Comparison of ENCODE assay signal across 2 cellular contexts in the genomic region with DNA sequence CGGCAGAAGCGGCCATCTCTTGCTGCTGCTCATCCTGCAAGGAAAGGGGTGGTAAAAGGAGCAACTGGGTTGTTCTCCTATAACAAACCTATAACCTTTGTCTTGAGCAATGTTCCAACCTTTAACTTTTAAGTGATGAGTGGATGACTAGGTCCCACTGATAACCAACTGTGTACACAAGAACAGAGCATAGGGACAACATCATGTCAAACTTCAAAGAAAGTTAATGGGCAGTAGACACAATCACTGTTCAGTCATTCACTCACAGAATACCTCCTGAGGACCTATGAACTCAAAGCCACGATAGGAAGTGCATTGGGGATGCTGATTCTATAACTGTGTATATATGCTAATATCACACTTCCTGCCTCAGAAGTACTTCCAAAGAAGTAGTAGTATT.
TF ChIP-seq lines count a peak whose summit lies in the region.

No MANE protein-coding gene starts in this region.

TF ChIP-seq in HepG2, 621 proteins besides CTCF, POLR2A, EP300 and RAD21 (continues in another document):
- TF ChIP-seq HOXA7 (CRISPR knock-in tag; IDR thresholded peaks at IDR 0.05) = no peak
- TF ChIP-seq ELF3 (CRISPR knock-in tag; IDR thresholded peaks at IDR 0.05) = peak; percentile 66; the same call in 1 of the 2 replicates
- TF ChIP-seq, protein P1, sequence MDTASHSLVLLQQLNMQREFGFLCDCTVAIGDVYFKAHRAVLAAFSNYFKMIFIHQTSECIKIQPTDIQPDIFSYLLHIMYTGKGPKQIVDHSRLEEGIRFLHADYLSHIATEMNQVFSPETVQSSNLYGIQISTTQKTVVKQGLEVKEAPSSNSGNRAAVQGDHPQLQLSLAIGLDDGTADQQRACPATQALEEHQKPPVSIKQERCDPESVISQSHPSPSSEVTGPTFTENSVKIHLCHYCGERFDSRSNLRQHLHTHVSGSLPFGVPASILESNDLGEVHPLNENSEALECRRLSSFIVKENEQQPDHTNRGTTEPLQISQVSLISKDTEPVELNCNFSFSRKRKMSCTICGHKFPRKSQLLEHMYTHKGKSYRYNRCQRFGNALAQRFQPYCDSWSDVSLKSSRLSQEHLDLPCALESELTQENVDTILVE (CRISPR knock-in tag; IDR thresholded peaks at IDR 0.05) = peak; percentile 62; the same call in 1 of the 2 replicates
- TF ChIP-seq, protein P2, sequence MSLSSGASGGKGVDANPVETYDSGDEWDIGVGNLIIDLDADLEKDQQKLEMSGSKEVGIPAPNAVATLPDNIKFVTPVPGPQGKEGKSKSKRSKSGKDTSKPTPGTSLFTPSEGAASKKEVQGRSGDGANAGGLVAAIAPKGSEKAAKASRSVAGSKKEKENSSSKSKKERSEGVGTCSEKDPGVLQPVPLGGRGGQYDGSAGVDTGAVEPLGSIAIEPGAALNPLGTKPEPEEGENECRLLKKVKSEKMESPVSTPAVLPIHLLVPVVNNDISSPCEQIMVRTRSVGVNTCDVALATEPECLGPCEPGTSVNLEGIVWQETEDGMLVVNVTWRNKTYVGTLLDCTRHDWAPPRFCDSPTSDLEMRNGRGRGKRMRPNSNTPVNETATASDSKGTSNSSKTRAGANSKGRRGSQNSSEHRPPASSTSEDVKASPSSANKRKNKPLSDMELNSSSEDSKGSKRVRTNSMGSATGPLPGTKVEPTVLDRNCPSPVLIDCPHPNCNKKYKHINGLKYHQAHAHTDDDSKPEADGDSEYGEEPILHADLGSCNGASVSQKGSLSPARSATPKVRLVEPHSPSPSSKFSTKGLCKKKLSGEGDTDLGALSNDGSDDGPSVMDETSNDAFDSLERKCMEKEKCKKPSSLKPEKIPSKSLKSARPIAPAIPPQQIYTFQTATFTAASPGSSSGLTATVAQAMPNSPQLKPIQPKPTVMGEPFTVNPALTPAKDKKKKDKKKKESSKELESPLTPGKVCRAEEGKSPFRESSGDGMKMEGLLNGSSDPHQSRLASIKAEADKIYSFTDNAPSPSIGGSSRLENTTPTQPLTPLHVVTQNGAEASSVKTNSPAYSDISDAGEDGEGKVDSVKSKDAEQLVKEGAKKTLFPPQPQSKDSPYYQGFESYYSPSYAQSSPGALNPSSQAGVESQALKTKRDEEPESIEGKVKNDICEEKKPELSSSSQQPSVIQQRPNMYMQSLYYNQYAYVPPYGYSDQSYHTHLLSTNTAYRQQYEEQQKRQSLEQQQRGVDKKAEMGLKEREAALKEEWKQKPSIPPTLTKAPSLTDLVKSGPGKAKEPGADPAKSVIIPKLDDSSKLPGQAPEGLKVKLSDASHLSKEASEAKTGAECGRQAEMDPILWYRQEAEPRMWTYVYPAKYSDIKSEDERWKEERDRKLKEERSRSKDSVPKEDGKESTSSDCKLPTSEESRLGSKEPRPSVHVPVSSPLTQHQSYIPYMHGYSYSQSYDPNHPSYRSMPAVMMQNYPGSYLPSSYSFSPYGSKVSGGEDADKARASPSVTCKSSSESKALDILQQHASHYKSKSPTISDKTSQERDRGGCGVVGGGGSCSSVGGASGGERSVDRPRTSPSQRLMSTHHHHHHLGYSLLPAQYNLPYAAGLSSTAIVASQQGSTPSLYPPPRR (CRISPR knock-in tag; IDR thresholded peaks at IDR 0.05; ENCODE audit: borderline replicate concordance) = peak; percentile 97
- no peak for TF ChIP-seq CBFB (CRISPR knock-in tag; IDR thresholded peaks at IDR 0.05)
- TF ChIP-seq, protein P3, sequence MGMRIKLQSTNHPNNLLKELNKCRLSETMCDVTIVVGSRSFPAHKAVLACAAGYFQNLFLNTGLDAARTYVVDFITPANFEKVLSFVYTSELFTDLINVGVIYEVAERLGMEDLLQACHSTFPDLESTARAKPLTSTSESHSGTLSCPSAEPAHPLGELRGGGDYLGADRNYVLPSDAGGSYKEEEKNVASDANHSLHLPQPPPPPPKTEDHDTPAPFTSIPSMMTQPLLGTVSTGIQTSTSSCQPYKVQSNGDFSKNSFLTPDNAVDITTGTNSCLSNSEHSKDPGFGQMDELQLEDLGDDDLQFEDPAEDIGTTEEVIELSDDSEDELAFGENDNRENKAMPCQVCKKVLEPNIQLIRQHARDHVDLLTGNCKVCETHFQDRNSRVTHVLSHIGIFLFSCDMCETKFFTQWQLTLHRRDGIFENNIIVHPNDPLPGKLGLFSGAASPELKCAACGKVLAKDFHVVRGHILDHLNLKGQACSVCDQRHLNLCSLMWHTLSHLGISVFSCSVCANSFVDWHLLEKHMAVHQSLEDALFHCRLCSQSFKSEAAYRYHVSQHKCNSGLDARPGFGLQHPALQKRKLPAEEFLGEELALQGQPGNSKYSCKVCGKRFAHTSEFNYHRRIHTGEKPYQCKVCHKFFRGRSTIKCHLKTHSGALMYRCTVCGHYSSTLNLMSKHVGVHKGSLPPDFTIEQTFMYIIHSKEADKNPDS (CRISPR knock-in tag; IDR thresholded peaks at IDR 0.05) = no peak
- TF ChIP-seq, protein P4, sequence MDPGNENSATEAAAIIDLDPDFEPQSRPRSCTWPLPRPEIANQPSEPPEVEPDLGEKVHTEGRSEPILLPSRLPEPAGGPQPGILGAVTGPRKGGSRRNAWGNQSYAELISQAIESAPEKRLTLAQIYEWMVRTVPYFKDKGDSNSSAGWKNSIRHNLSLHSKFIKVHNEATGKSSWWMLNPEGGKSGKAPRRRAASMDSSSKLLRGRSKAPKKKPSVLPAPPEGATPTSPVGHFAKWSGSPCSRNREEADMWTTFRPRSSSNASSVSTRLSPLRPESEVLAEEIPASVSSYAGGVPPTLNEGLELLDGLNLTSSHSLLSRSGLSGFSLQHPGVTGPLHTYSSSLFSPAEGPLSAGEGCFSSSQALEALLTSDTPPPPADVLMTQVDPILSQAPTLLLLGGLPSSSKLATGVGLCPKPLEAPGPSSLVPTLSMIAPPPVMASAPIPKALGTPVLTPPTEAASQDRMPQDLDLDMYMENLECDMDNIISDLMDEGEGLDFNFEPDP (CRISPR knock-in tag; conservative IDR thresholded peaks at IDR 0.05) = no peak
- no peak for TF ChIP-seq RBFOX2 (IDR thresholded peaks at IDR 0.05; ENCODE audit: low read depth, low read length)
- TF ChIP-seq, protein P5, sequence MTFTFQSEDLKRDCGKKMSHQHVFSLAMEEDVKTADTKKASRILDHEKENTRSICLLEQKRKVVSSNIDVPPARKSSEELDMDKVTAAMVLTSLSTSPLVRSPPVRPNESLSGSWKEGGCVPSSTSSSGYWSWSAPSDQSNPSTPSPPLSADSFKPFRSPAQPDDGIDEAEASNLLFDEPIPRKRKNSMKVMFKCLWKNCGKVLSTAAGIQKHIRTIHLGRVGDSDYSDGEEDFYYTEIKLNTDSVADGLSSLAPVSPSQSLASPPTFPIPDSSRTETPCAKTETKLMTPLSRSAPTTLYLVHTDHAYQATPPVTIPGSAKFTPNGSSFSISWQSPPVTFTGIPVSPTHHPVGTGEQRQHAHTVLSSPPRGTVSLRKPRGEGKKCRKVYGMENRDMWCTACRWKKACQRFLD (CRISPR knock-in tag; IDR thresholded peaks at IDR 0.05; ENCODE audit: borderline replicate concordance) = no peak
- no peak for TF ChIP-seq POLR2AphosphoS2 (IDR thresholded peaks at IDR 0.05; ENCODE audit: low read depth, low read length)
- peak; percentile 86 for TF ChIP-seq ZBTB21 (CRISPR knock-in tag; IDR thresholded peaks at IDR 0.05)
- 0 out of 2 replicates have a peak, but pooled peaks have one; percentile 14 for TF ChIP-seq BHLHE40 (IDR thresholded peaks at IDR 0.05; ENCODE audit: low read length)
- peak; percentile 81; the same call in 1 of the 2 replicates for TF ChIP-seq HOXD1 (CRISPR knock-in tag; IDR thresholded peaks at IDR 0.05)

TF ChIP-seq in WTC11, 78 proteins besides CTCF, POLR2A, EP300 and RAD21:
- TF ChIP-seq GABPB1 (CRISPR knock-in tag; IDR thresholded peaks at IDR 0.05) (peak; percentile 73), ETV6 (CRISPR knock-in tag; IDR thresholded peaks at IDR 0.05) (no peak), ZNF263 (CRISPR knock-in tag; IDR thresholded peaks at IDR 0.05; ENCODE audit: low read depth) (no peak)
